In the genomic region with DNA sequence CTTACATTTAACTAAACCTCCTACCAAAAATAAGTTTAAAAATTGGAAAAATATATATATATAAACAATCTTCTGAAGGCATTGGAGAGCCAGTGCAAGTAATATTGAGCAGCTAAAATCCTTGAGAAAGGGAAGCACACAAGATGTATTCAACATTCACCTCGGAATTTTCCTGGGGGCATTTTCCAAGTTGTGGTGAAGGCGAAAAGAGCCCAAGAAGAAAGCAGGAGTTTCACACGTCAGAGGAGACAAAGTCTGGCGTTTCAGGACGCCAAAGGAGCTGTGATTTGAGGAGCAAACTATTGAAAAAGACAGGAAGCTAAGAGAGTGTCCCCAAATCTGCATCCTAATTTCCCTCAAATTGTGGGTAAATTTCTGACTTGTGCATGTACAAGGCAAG, we compare ENCODE assay signal across 16 cellular contexts.
"Had no signal": no experiment of that assay in that cellular context is flagged by ENCODE, and none has a peak within 500 bp of the region (broad histone marks: within the 10 kb centered on the region; RNA-seq: fewer than 3 reads in every experiment).

No MANE protein-coding gene starts in this region.

- DNase-seq: activated CD4-positive, alpha-beta T cell treated with anti-CD3 and anti-CD28 coated beads for 1 hour; activated CD4-positive, alpha-beta T cell treated with anti-CD3 and anti-CD28 coated beads, Interleukin-2, amount 50 U/mL, for 48 hours; activated gamma-delta T cell; activated T-cell treated with anti-CD3 and anti-CD28 coated beads, Interleukin-2, amount 50 U/mL, for 48 hours; heart left ventricle; left ventricle myocardium superior; midbrain; right lobe of liver; spleen; stimulated activated CD4-positive, alpha-beta T cell treated with anti-CD3 and anti-CD28 coated beads, Interleukin-1b, Interleukin-23, amount 100 ng/mL, for 48 hours; T-helper 9 cell had no signal

- H3K9me3 ChIP-seq: heart left ventricle, psoas muscle, right lobe of liver, spleen had no signal

- H3K4me3 ChIP-seq: cardiac muscle cell, heart left ventricle, right lobe of liver, spleen had no signal

- H3K4me1 Mint-ChIP-seq: stimulated activated memory B cell treated with anti-CD40 and anti-IgM and Interleukin-4, amounts not matched to agents 10 μg/mL and 1 μg/mL and 100 μg/mL, for 72 hours had no signal

- H3K4me3 Mint-ChIP-seq: activated naive CD8-positive, alpha-beta T cell; stimulated activated memory B cell treated with anti-CD40 and anti-IgM and Interleukin-4, amounts not matched to agents 10 μg/mL and 1 μg/mL and 100 μg/mL, for 72 hours; type B pancreatic cell had no signal

- H3K9me3 Mint-ChIP-seq: stimulated activated memory B cell treated with anti-CD40 and anti-IgM and Interleukin-4, amounts not matched to agents 10 μg/mL and 1 μg/mL and 100 μg/mL, for 72 hours; type B pancreatic cell had no signal

- ATAC-seq: left ventricle myocardium superior; right lobe of liver; stimulated activated memory B cell treated with anti-CD40 and anti-IgM and Interleukin-4, amounts not matched to agents 10 μg/mL and 1 μg/mL and 100 μg/mL, for 72 hours had no signal

- H3K27me3 Mint-ChIP-seq: stimulated activated memory B cell treated with anti-CD40 and anti-IgM and Interleukin-4, amounts not matched to agents 10 μg/mL and 1 μg/mL and 100 μg/mL, for 72 hours; type B pancreatic cell had no signal

- H3K27ac ChIP-seq: cardiac muscle cell, heart left ventricle, psoas muscle, right lobe of liver, spleen had no signal

- H3K36me3 ChIP-seq: cardiac muscle cell, right lobe of liver, spleen had no signal

- H3K27ac Mint-ChIP-seq: activated naive CD8-positive, alpha-beta T cell; stimulated activated memory B cell treated with anti-CD40 and anti-IgM and Interleukin-4, amounts not matched to agents 10 μg/mL and 1 μg/mL and 100 μg/mL, for 72 hours; type B pancreatic cell had no signal

- H3K36me3 Mint-ChIP-seq: activated naive CD8-positive, alpha-beta T cell; stimulated activated memory B cell treated with anti-CD40 and anti-IgM and Interleukin-4, amounts not matched to agents 10 μg/mL and 1 μg/mL and 100 μg/mL, for 72 hours; type B pancreatic cell had no signal

- H3K27me3 ChIP-seq: cardiac muscle cell, heart left ventricle, right lobe of liver, spleen had no signal

- H3K4me1 ChIP-seq: psoas muscle, right lobe of liver, spleen had no signal
